ENCODE assay signal across 1 cellular context in genomic region chr19:18109363-18109730, GRCh38.
A peak's percentile ranks its signal among the peaks of the same experiment; 100 is the strongest.
TF ChIP-seq lines count a peak whose summit lies in the region.

No MANE protein-coding gene starts in this region.

TF ChIP-seq in K562, 482 proteins besides CTCF, POLR2A, EP300 and RAD21:
- TF ChIP-seq DACH1 (IDR thresholded peaks at IDR 0.05; ENCODE audit: partially characterized antibody) (peak; percentile 26), EGR1 (conservative IDR thresholded peaks at IDR 0.05) (0 out of 2 replicates have a peak, but pooled peaks have one; percentile 38), LARP7 (IDR thresholded peaks at IDR 0.05) (no peak), ZBTB33 (CRISPR knock-in tag; IDR thresholded peaks at IDR 0.05) (0 out of 2 replicates have a peak, but pooled peaks have one; percentile 1), MYC (IDR thresholded peaks at IDR 0.05; ENCODE audit: low read depth, low read length) (no peak), MYC (CRISPR knock-in tag; IDR thresholded peaks at IDR 0.05; ENCODE audit: borderline replicate concordance, low read depth) (peak; percentile 68; the same call in 1 of the 2 replicates)
